Comparison of ENCODE assay signal across 24 cellular contexts in genomic region chr7:122833888-122834570, GRCh38. TPM values are rescaled to one million over a fixed set of nuclear protein-coding genes. Genes with fewer than 3 reads are reported as not detected.
DNase-seq lines count a peak whose midpoint lies in the region; ATAC-seq and TF ChIP-seq lines count a peak whose summit lies in the region.
"Had no signal": no experiment of that assay in that cellular context is flagged by ENCODE, and none has a peak within 500 bp of the region (broad histone marks: within the 10 kb centered on the region; RNA-seq: fewer than 3 reads in every experiment).

No MANE protein-coding gene starts in this region.

- H3K27ac Mint-ChIP-seq in activated CD4-positive, alpha-beta T cell treated with anti-CD3 and anti-CD28 coated beads for 36 hours = no peak overlapping the region
- H3K27ac Mint-ChIP-seq: activated naive CD4-positive, alpha-beta T cell treated with anti-CD3 and anti-CD28 coated beads for 36 hours; natural killer cell treated with Interleukin-12 subunit alpha and Interleukin-12 subunit beta and Interleukin-15 and Interleukin-18, amount 100 ng/mL, for 72 hours; T-helper 2 cell treated with Interferon-gamma antibody and Interleukin-4, amounts not matched to agents 5 μg/mL and 100 μg/mL, for 36 hours had no signal

- intact Hi-C loops in stomach (cut with DNase I; ENCODE audit: low total_unique reads) (no loop called here), esophagus squamous epithelium (cut with DNase I) (no loop called here)
- intact Hi-C loops in activated CD4-positive, alpha-beta T cell treated with anti-CD3 and anti-CD28 coated beads for 36 hours (cut with DNase I, micrococcal nuclease) = no loop called here

- no peaks in the 10 kb centered on the region for H3K4me1 Mint-ChIP-seq in activated CD4-positive, alpha-beta T cell treated with anti-CD3 and anti-CD28 coated beads for 36 hours

- H3K4me3 Mint-ChIP-seq in activated CD4-positive, alpha-beta T cell treated with anti-CD3 and anti-CD28 coated beads for 36 hours = no peak overlapping the region
- H3K4me3 Mint-ChIP-seq: activated naive CD4-positive, alpha-beta T cell treated with anti-CD3 and anti-CD28 coated beads for 36 hours; activated T-cell treated with anti-CD3 and anti-CD28 coated beads, Interleukin-2, amount 50 U/mL, for 4 hours; natural killer cell treated with Interleukin-12 subunit alpha and Interleukin-12 subunit beta and Interleukin-15 and Interleukin-18, amount 100 ng/mL, for 72 hours; T-helper 2 cell treated with Interferon-gamma antibody and Interleukin-4, amounts not matched to agents 5 μg/mL and 100 μg/mL, for 36 hours had no signal

- no peaks in the 10 kb centered on the region for H3K36me3 Mint-ChIP-seq in activated CD4-positive, alpha-beta T cell treated with anti-CD3 and anti-CD28 coated beads for 36 hours (ENCODE audit: low read depth)

- H3K4me1 ChIP-seq in NT2/D1 (ENCODE audit: insufficient read depth, insufficient read length) (no peaks in the 10 kb centered on the region), stomach (no peaks in the 10 kb centered on the region), esophagus squamous epithelium (no peaks in the 10 kb centered on the region)
- H3K4me1 ChIP-seq: foreskin keratinocyte, Peyer's patch, upper lobe of right lung had no signal

- 47 to 71% (median 63%) methylated on average over 10 of the region's 10 CpGs for WGBS in stomach, 5 donors
- WGBS in esophagus squamous epithelium, 2 donors = 86 to 87% methylated on average over 6 to 7 of the region's 10 CpGs

- TF ChIP-seq POLR2A in stomach (IDR thresholded peaks at IDR 0.05) (no peak), esophagus squamous epithelium (IDR thresholded peaks at IDR 0.05) (no peak)

- no peak for ATAC-seq in GM18502 (IDR thresholded peaks at IDR 0.05; ENCODE audit: poor library complexity, unreplicated experiment)
- ATAC-seq in activated CD4-positive, alpha-beta T cell treated with anti-CD3 and anti-CD28 coated beads for 36 hours = no peak
- ATAC-seq: activated T-cell treated with anti-CD3 and anti-CD28 coated beads, Interleukin-2, amount 50 U/mL, for 4 hours; foreskin keratinocyte; natural killer cell treated with Interleukin-12 subunit alpha and Interleukin-12 subunit beta and Interleukin-15 and Interleukin-18, amount 100 ng/mL, for 72 hours; upper lobe of right lung had no signal

- H3K27me3 ChIP-seq in NT2/D1 (ENCODE audit: insufficient read depth, insufficient read length) (no peaks in the 10 kb centered on the region), stomach (no peaks in the 10 kb centered on the region), esophagus squamous epithelium (no peaks in the 10 kb centered on the region)
- H3K27me3 ChIP-seq: dorsolateral prefrontal cortex, foreskin keratinocyte, Peyer's patch, upper lobe of right lung had no signal

- TF ChIP-seq EP300 in stomach (IDR thresholded peaks at IDR 0.05) = no peak

- H3K4me3 ChIP-seq in NT2/D1 (ENCODE audit: insufficient read length, low read depth) (peak overlapping the region; percentile 57), iPS-18c (ENCODE audit: insufficient read depth, low read depth, low read length) (peak overlapping the region; percentile 31; the same call in 1 of the 2 replicates), stomach (peak overlapping the region; percentile 17 to 41 (median 31)), esophagus squamous epithelium (no peak overlapping the region)
- H3K4me3 ChIP-seq: Peyer's patch, SK-N-MC, upper lobe of right lung had no signal

- CTCF ChIA-PET in activated CD4-positive, alpha-beta T cell treated with anti-CD3 and anti-CD28 coated beads for 36 hours (lab: Charles Lee) = no interaction called here

- TF ChIP-seq CTCF in stomach (IDR thresholded peaks at IDR 0.05) (no peak), esophagus squamous epithelium (IDR thresholded peaks at IDR 0.05) (no peak)

- peaks cover 7% of the 10 kb centered on the region for H3K9me3 Mint-ChIP-seq in activated CD4-positive, alpha-beta T cell treated with anti-CD3 and anti-CD28 coated beads for 36 hours (ENCODE audit: low read depth)

- H3K27me3 Mint-ChIP-seq in activated CD4-positive, alpha-beta T cell treated with anti-CD3 and anti-CD28 coated beads for 36 hours = no peaks in the 10 kb centered on the region
- H3K27me3 Mint-ChIP-seq: natural killer cell treated with Interleukin-12 subunit alpha and Interleukin-12 subunit beta and Interleukin-15 and Interleukin-18, amount 100 ng/mL, for 72 hours had no signal

- peak overlapping the region; percentile 61 for H3K9ac ChIP-seq in NT2/D1 (ENCODE audit: insufficient read length, low read depth)

- H3K9me3 ChIP-seq in NT2/D1 (ENCODE audit: insufficient read depth, low read length) (no peaks in the 10 kb centered on the region), iPS-18c (ENCODE audit: control insufficient read depth, insufficient read depth, low read length) (no peaks in the 10 kb centered on the region), stomach (peaks cover 0 to 3% (median 0%) of the 10 kb centered on the region in 4 donors), esophagus squamous epithelium (no peaks in the 10 kb centered on the region)
- H3K9me3 ChIP-seq: Peyer's patch, upper lobe of right lung had no signal

- no peaks in the 10 kb centered on the region for H3K36me3 ChIP-seq in NT2/D1 (ENCODE audit: insufficient read depth, insufficient read length, low read length)
- H3K36me3 ChIP-seq in stomach = no peaks in the 10 kb centered on the region
- no peaks in the 10 kb centered on the region for H3K36me3 ChIP-seq in esophagus squamous epithelium
- H3K36me3 ChIP-seq: Peyer's patch, upper lobe of right lung had no signal

- H3K27ac ChIP-seq in stomach (peak overlapping the region; percentile 14 to 58 (median 41)), esophagus squamous epithelium (no peak overlapping the region)
- H3K27ac ChIP-seq: foreskin keratinocyte, Peyer's patch, SK-N-MC, upper lobe of right lung had no signal

- POLR2A ChIA-PET in activated CD4-positive, alpha-beta T cell treated with anti-CD3 and anti-CD28 coated beads for 36 hours (lab: Charles Lee) = no interaction called here

- DNase-seq in NCI-H2171 treated with DMSO at 0.1 percent for 48 hours (lab: John Stamatoyannopoulos, UW) (peak; percentile 49), NCI-H2171 (lab: John Stamatoyannopoulos, UW) (no peak), NT2/D1 (ENCODE audit: low read depth, low spot score) (no peak), stomach (no peak), esophagus squamous epithelium (lab: John Stamatoyannopoulos, UW) (no peak)
- no peak for DNase-seq in activated CD4-positive, alpha-beta T cell treated with anti-CD3 and anti-CD28 coated beads for 36 hours
- DNase-seq: activated naive CD4-positive, alpha-beta T cell treated with anti-CD3 and anti-CD28 coated beads for 36 hours; activated T-cell treated with anti-CD3 and anti-CD28 coated beads, Interleukin-2, amount 50 U/mL, for 4 hours; anterior cingulate cortex; central memory CD4-positive, alpha-beta T cell; EL; foreskin keratinocyte; hypothalamus; kidney glomerular epithelial cell; mesendoderm; Peyer's patch; stimulated activated CD4-positive, alpha-beta T cell treated with anti-CD3 and anti-CD28 coated beads, Interleukin-4, amount 100 ng/mL, for 24 hours had no signal

RNA-seq across cellular contexts. Expression of gene CADPS2, which starts 52.2 kb away (rescaled TPM):
- total RNA-seq in stomach (10 to 100 TPM; 26.3 to 57.8 (median 33.8) TPM), esophagus squamous epithelium (1 to 10 TPM; 2.2 to 9.2 (median 5.7) TPM)
- 10 to 100 TPM in 2 of 3 donors, 1 to 10 TPM in 1; 7.0 to 18.9 (median 18.8) TPM for polyA plus RNA-seq in stomach
- not detected for total RNA-seq in activated CD4-positive, alpha-beta T cell treated with anti-CD3 and anti-CD28 coated beads for 36 hours
- total RNA-seq: activated naive CD4-positive, alpha-beta T cell treated with anti-CD3 and anti-CD28 coated beads for 36 hours; natural killer cell treated with Interleukin-12 subunit alpha and Interleukin-12 subunit beta and Interleukin-15 and Interleukin-18, amount 100 ng/mL, for 72 hours had no signal

Comparison
In these comparisons a context has a peak if more than half of its experiments do, and no peak if none do; other contexts are left out.
1. H3K4me3 ChIP-seq: peak in NT2/D1 (single experiment), iPS-18c (single experiment) and stomach (4 of 4); none in esophagus squamous epithelium (0 of 4).
2. H3K27ac ChIP-seq: peak in stomach (5 of 5); none in esophagus squamous epithelium (0 of 4).